In the genomic region with DNA sequence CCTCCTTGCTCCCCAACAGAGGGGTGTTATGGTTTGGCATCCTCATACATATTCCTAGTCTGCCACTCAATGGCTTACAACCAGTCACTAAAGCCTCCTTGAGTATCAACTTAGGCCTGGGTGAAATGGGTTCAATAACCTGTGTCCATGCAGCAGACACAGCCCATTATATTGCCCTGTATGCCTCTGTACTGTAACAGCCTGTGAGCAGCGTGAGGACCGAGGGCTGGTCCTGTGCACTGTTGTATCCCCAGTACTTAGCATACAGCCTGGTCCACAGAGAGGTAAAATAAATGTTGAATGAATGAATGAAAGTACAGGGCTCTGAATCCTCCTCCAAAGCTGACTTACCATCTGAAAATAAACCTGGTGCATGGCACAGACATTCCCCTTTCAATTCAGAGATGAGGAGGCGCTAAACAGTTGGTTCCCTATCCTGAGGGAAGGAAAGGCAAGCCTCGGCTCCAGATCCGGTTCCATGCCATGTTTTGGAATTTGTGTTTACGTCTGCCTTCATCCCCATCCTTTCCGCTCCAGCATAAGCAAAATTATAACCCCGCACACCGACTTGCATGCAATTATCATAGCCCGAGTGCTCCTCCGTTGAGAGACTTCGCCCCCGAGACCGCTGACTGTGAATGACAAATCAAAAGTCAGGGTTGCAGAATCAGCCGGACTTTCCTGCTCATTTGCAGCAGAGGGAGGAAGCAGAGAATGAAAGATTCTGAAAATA, we compare ENCODE assay signal across 1 cellular context.
A peak's percentile ranks its signal among the peaks of the same experiment; 100 is the strongest.
TF ChIP-seq lines count a peak whose summit lies in the region.

No MANE protein-coding gene starts in this region.

TF ChIP-seq in HEK293, 187 proteins besides CTCF, POLR2A, EP300 and RAD21 (continued from another document and continues in another):
- TF ChIP-seq, protein P1, sequence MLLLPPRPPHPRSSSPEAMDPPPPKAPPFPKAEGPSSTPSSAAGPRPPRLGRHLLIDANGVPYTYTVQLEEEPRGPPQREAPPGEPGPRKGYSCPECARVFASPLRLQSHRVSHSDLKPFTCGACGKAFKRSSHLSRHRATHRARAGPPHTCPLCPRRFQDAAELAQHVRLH (tag by site-specific recombination; IDR thresholded peaks at IDR 0.05) = 0 out of 2 replicates have a peak, but pooled peaks have one; percentile 34
- no peak for TF ChIP-seq BCL11A (tag by site-specific recombination; IDR thresholded peaks at IDR 0.05; ENCODE audit: low read depth)
- TF ChIP-seq, protein P2, sequence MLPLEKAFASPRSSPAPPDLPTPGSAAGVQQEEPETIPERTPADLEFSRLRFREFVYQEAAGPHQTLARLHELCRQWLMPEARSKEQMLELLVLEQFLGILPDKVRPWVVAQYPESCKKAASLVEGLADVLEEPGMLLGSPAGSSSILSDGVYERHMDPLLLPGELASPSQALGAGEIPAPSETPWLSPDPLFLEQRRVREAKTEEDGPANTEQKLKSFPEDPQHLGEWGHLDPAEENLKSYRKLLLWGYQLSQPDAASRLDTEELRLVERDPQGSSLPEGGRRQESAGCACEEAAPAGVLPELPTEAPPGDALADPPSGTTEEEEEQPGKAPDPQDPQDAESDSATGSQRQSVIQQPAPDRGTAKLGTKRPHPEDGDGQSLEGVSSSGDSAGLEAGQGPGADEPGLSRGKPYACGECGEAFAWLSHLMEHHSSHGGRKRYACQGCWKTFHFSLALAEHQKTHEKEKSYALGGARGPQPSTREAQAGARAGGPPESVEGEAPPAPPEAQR (tag by site-specific recombination; IDR thresholded peaks at IDR 0.05) = no peak
- no peak for TF ChIP-seq BCL11B (tag by site-specific recombination; IDR thresholded peaks at IDR 0.05; ENCODE audit: low read depth)
- TF ChIP-seq, protein P3, sequence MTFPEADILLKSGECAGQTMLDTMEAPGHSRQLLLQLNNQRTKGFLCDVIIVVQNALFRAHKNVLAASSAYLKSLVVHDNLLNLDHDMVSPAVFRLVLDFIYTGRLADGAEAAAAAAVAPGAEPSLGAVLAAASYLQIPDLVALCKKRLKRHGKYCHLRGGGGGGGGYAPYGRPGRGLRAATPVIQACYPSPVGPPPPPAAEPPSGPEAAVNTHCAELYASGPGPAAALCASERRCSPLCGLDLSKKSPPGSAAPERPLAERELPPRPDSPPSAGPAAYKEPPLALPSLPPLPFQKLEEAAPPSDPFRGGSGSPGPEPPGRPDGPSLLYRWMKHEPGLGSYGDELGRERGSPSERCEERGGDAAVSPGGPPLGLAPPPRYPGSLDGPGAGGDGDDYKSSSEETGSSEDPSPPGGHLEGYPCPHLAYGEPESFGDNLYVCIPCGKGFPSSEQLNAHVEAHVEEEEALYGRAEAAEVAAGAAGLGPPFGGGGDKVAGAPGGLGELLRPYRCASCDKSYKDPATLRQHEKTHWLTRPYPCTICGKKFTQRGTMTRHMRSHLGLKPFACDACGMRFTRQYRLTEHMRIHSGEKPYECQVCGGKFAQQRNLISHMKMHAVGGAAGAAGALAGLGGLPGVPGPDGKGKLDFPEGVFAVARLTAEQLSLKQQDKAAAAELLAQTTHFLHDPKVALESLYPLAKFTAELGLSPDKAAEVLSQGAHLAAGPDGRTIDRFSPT (tag by site-specific recombination; IDR thresholded peaks at IDR 0.05) = no peak
- peak; percentile 44 for TF ChIP-seq SP2 (tag by site-specific recombination; IDR thresholded peaks at IDR 0.05)
- peak; percentile 89 for TF ChIP-seq TRIM28 (IDR thresholded peaks at IDR 0.05; ENCODE audit: borderline replicate concordance, low read length)
- TF ChIP-seq ZNF112 (tag by site-specific recombination; IDR thresholded peaks at IDR 0.05) = no peak
- TF ChIP-seq ZBTB1 (tag by site-specific recombination; IDR thresholded peaks at IDR 0.05) = no peak
- peak; percentile 94 for TF ChIP-seq ZBTB20 (tag by site-specific recombination; IDR thresholded peaks at IDR 0.05)
- TF ChIP-seq, protein P4, sequence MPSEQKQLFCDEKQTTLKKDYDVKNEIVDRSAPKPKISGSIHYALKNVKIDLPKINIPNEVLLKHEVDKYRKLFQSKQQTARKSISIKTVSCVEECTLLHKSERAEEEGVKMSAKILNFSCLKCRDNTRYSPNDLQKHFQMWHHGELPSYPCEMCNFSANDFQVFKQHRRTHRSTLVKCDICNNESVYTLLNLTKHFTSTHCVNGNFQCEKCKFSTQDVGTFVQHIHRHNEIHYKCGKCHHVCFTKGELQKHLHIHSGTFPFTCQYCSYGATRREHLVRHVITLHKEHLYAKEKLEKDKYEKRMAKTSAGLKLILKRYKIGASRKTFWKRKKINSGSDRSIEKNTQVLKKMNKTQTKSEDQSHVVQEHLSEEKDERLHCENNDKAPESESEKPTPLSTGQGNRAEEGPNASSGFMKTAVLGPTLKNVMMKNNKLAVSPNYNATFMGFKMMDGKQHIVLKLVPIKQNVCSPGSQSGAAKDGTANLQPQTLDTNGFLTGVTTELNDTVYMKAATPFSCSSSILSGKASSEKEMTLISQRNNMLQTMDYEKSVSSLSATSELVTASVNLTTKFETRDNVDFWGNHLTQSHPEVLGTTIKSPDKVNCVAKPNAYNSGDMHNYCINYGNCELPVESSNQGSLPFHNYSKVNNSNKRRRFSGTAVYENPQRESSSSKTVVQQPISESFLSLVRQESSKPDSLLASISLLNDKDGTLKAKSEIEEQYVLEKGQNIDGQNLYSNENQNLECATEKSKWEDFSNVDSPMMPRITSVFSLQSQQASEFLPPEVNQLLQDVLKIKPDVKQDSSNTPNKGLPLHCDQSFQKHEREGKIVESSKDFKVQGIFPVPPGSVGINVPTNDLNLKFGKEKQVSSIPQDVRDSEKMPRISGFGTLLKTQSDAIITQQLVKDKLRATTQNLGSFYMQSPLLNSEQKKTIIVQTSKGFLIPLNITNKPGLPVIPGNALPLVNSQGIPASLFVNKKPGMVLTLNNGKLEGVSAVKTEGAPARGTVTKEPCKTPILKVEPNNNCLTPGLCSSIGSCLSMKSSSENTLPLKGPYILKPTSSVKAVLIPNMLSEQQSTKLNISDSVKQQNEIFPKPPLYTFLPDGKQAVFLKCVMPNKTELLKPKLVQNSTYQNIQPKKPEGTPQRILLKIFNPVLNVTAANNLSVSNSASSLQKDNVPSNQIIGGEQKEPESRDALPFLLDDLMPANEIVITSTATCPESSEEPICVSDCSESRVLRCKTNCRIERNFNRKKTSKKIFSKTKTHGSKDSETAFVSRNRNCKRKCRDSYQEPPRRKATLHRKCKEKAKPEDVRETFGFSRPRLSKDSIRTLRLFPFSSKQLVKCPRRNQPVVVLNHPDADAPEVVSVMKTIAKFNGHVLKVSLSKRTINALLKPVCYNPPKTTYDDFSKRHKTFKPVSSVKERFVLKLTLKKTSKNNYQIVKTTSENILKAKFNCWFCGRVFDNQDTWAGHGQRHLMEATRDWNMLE (tag by site-specific recombination; conservative IDR thresholded peaks at IDR 0.05; ENCODE audit: low read depth) = no peak
- no peak for TF ChIP-seq KLF7 (tag by site-specific recombination; IDR thresholded peaks at IDR 0.05; ENCODE audit: borderline replicate concordance)
- TF ChIP-seq ZNF776 (tag by site-specific recombination; IDR thresholded peaks at IDR 0.05; ENCODE audit: borderline replicate concordance) = no peak
- TF ChIP-seq, protein P5, sequence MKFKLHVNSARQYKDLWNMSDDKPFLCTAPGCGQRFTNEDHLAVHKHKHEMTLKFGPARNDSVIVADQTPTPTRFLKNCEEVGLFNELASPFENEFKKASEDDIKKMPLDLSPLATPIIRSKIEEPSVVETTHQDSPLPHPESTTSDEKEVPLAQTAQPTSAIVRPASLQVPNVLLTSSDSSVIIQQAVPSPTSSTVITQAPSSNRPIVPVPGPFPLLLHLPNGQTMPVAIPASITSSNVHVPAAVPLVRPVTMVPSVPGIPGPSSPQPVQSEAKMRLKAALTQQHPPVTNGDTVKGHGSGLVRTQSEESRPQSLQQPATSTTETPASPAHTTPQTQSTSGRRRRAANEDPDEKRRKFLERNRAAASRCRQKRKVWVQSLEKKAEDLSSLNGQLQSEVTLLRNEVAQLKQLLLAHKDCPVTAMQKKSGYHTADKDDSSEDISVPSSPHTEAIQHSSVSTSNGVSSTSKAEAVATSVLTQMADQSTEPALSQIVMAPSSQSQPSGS (tag by site-specific recombination; IDR thresholded peaks at IDR 0.05; ENCODE audit: low read depth) = no peak
- TF ChIP-seq, protein P6, sequence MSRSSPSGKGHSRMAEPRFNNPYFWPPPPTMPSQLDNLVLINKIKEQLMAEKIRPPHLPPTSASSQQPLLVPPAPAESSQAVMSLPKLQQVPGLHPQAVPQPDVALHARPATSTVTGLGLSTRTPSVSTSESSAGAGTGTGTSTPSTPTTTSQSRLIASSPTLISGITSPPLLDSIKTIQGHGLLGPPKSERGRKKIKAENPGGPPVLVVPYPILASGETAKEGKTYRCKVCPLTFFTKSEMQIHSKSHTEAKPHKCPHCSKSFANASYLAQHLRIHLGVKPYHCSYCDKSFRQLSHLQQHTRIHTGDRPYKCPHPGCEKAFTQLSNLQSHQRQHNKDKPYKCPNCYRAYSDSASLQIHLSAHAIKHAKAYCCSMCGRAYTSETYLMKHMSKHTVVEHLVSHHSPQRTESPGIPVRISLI (tag by site-specific recombination; IDR thresholded peaks at IDR 0.05) = no peak
- no peak for TF ChIP-seq ZNF560 (tag by site-specific recombination; IDR thresholded peaks at IDR 0.05; ENCODE audit: borderline replicate concordance)
- TF ChIP-seq MYNN (tag by site-specific recombination; IDR thresholded peaks at IDR 0.05; ENCODE audit: borderline replicate concordance) = no peak; the same call in 1 of the 2 replicates
- peak; percentile 56; the same call in 1 of the 2 replicates for TF ChIP-seq ZNF610 (tag by site-specific recombination; IDR thresholded peaks at IDR 0.05; ENCODE audit: borderline replicate concordance)
- TF ChIP-seq, protein P7, sequence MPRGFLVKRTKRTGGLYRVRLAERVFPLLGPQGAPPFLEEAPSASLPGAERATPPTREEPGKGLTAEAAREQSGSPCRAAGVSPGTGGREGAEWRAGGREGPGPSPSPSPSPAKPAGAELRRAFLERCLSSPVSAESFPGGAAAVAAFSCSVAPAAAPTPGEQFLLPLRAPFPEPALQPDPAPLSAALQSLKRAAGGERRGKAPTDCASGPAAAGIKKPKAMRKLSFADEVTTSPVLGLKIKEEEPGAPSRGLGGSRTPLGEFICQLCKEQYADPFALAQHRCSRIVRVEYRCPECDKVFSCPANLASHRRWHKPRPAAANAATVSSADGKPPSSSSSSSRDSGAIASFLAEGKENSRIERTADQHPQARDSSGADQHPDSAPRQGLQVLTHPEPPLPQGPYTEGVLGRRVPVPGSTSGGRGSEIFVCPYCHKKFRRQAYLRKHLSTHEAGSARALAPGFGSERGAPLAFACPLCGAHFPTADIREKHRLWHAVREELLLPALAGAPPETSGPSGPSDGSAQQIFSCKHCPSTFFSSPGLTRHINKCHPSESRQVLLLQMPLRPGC (tag by site-specific recombination; IDR thresholded peaks at IDR 0.05) = 0 out of 2 replicates have a peak, but pooled peaks have one; percentile 76
- TF ChIP-seq ZNF600 (tag by site-specific recombination; IDR thresholded peaks at IDR 0.05) = peak; percentile 97
- peak; percentile 83 for TF ChIP-seq PRDM1 (tag by site-specific recombination; IDR thresholded peaks at IDR 0.05)
- peak; percentile 28; the same call in 1 of the 2 replicates for TF ChIP-seq EGR2 (tag by site-specific recombination; IDR thresholded peaks at IDR 0.05; ENCODE audit: low read depth)
- TF ChIP-seq ZNF211 (tag by site-specific recombination; IDR thresholded peaks at IDR 0.05; ENCODE audit: low read depth) = no peak
- no peak for TF ChIP-seq ZNF157 (tag by site-specific recombination; IDR thresholded peaks at IDR 0.05)
- peak; percentile 65; the same call in 1 of the 2 replicates for TF ChIP-seq ZNF184 (tag by site-specific recombination; IDR thresholded peaks at IDR 0.05)
- peak; percentile 79 for TF ChIP-seq ZNF24 (tag by site-specific recombination; IDR thresholded peaks at IDR 0.05)
- TF ChIP-seq ZNF274 (IDR thresholded peaks at IDR 0.05; ENCODE audit: low read length) = no peak
- TF ChIP-seq ZNF274 (tag by site-specific recombination; IDR thresholded peaks at IDR 0.05; ENCODE audit: borderline replicate concordance) = no peak
- no peak for TF ChIP-seq ZNF350 (tag by site-specific recombination; IDR thresholded peaks at IDR 0.05)
- TF ChIP-seq ZNF174 (tag by site-specific recombination; IDR thresholded peaks at IDR 0.05) = no peak
- no peak for TF ChIP-seq ZNF747 (tag by site-specific recombination; IDR thresholded peaks at IDR 0.05)
- TF ChIP-seq, protein P8, sequence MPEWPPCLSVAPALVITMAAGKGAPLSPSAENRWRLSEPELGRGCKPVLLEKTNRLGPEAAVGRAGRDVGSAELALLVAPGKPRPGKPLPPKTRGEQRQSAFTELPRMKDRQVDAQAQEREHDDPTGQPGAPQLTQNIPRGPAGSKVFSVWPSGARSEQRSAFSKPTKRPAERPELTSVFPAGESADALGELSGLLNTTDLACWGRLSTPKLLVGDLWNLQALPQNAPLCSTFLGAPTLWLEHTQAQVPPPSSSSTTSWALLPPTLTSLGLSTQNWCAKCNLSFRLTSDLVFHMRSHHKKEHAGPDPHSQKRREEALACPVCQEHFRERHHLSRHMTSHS (tag by site-specific recombination; IDR thresholded peaks at IDR 0.05) = no peak
- TF ChIP-seq, protein P9, sequence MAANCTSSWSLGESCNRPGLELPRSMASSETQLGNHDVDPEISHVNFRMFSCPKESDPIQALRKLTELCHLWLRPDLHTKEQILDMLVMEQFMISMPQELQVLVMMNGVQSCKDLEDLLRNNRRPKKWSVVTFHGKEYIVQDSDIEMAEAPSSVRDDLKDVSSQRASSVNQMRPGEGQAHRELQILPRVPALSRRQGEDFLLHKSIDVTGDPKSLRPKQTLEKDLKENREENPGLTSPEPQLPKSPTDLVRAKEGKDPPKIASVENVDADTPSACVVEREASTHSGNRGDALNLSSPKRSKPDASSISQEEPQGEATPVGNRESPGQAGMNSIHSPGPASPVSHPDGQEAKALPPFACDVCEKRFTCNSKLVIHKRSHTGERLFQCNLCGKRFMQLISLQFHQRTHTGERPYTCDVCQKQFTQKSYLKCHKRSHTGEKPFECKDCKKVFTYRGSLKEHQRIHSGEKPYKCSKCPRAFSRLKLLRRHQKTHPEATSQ (tag by site-specific recombination; IDR thresholded peaks at IDR 0.05) = no peak
- no peak for TF ChIP-seq ZNF311 (tag by site-specific recombination; IDR thresholded peaks at IDR 0.05; ENCODE audit: borderline replicate concordance)
- TF ChIP-seq, protein P10, sequence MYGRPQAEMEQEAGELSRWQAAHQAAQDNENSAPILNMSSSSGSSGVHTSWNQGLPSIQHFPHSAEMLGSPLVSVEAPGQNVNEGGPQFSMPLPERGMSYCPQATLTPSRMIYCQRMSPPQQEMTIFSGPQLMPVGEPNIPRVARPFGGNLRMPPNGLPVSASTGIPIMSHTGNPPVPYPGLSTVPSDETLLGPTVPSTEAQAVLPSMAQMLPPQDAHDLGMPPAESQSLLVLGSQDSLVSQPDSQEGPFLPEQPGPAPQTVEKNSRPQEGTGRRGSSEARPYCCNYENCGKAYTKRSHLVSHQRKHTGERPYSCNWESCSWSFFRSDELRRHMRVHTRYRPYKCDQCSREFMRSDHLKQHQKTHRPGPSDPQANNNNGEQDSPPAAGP (tag by site-specific recombination; IDR thresholded peaks at IDR 0.05) = peak; percentile 92
- peak; percentile 69 for TF ChIP-seq ZNF558 (tag by site-specific recombination; IDR thresholded peaks at IDR 0.05)
- TF ChIP-seq, protein P11, sequence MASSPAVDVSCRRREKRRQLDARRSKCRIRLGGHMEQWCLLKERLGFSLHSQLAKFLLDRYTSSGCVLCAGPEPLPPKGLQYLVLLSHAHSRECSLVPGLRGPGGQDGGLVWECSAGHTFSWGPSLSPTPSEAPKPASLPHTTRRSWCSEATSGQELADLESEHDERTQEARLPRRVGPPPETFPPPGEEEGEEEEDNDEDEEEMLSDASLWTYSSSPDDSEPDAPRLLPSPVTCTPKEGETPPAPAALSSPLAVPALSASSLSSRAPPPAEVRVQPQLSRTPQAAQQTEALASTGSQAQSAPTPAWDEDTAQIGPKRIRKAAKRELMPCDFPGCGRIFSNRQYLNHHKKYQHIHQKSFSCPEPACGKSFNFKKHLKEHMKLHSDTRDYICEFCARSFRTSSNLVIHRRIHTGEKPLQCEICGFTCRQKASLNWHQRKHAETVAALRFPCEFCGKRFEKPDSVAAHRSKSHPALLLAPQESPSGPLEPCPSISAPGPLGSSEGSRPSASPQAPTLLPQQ (tag by site-specific recombination; IDR thresholded peaks at IDR 0.05) = peak; percentile 72
- TF ChIP-seq ZNF555 (tag by site-specific recombination; conservative IDR thresholded peaks at IDR 0.05) = no peak
